ENCODE assay signal across 1 cellular context in genomic region chr11:65637794-65638317, GRCh38.
TF ChIP-seq lines count a peak whose summit lies in the region.

Gene SIPA1 (plus strand): TSS chr11:65638101. CDS start chr11:65640922, 2,821 bp downstream.

TF ChIP-seq in HepG2, 621 proteins besides CTCF, POLR2A, EP300 and RAD21 (continued from another document):
- TF ChIP-seq REST (IDR thresholded peaks at IDR 0.05; ENCODE audit: borderline replicate concordance in 1 of 2, low read depth in 1 of 2, low read length in 2 of 2) = peak in 1 of 2 experiments; percentile 24; a peak in 1 of 4 replicates
- TF ChIP-seq TGIF2 (CRISPR knock-in tag; IDR thresholded peaks at IDR 0.05) = 0 out of 2 replicates have a peak, but pooled peaks have one; percentile 21
- TF ChIP-seq HDAC1 (CRISPR knock-in tag; IDR thresholded peaks at IDR 0.05) = no peak; the same call in 1 of the 2 replicates
- no peak for TF ChIP-seq ZNF251 (CRISPR knock-in tag; IDR thresholded peaks at IDR 0.05)
- TF ChIP-seq ZBTB10 (CRISPR knock-in tag; IDR thresholded peaks at IDR 0.05; ENCODE audit: borderline replicate concordance) = no peak
- TF ChIP-seq HOXA3 (CRISPR knock-in tag; IDR thresholded peaks at IDR 0.05) = no peak; the same call in none of the 2 replicates
- TF ChIP-seq KLF11 (CRISPR knock-in tag; IDR thresholded peaks at IDR 0.05) = no peak
- TF ChIP-seq MXD3 (CRISPR knock-in tag; IDR thresholded peaks at IDR 0.05) = peak; percentile 73; the same call in 1 of the 2 replicates
- no peak for TF ChIP-seq TEF (CRISPR knock-in tag; IDR thresholded peaks at IDR 0.05)
- peak; percentile 7; the same call in 1 of the 2 replicates for TF ChIP-seq ZIK1 (CRISPR knock-in tag; IDR thresholded peaks at IDR 0.05; ENCODE audit: borderline replicate concordance, low read depth)
- TF ChIP-seq ZNF546 (CRISPR knock-in tag; conservative IDR thresholded peaks at IDR 0.05) = no peak
- no peak for TF ChIP-seq CENPX (CRISPR knock-in tag; IDR thresholded peaks at IDR 0.05)
- TF ChIP-seq ZNF816 (CRISPR knock-in tag; IDR thresholded peaks at IDR 0.05; ENCODE audit: borderline replicate concordance) = peak; percentile 37; the same call in 1 of the 2 replicates
- peak; percentile 47 for TF ChIP-seq POLR2AphosphoS5 (IDR thresholded peaks at IDR 0.05; ENCODE audit: low read depth, low read length)
- no peak for TF ChIP-seq ZNF7 (CRISPR knock-in tag; IDR thresholded peaks at IDR 0.05)
- TF ChIP-seq UBTF (CRISPR knock-in tag; IDR thresholded peaks at IDR 0.05) = no peak; the same call in 1 of the 2 replicates
- peak; percentile 78; the same call in 1 of the 2 replicates for TF ChIP-seq ZNF354B (CRISPR knock-in tag; IDR thresholded peaks at IDR 0.05)
- no peak for TF ChIP-seq THAP9 (CRISPR knock-in tag; IDR thresholded peaks at IDR 0.05; ENCODE audit: borderline replicate concordance)
- no peak for TF ChIP-seq PRPF4 (IDR thresholded peaks at IDR 0.05; ENCODE audit: low read depth, low read length, poor library complexity, severe bottlenecking)
- TF ChIP-seq PLRG1 (conservative IDR thresholded peaks at IDR 0.05) = no peak
- no peak for TF ChIP-seq ZNF652 (CRISPR knock-in tag; IDR thresholded peaks at IDR 0.05; ENCODE audit: borderline replicate concordance, low read depth)
- TF ChIP-seq KDM5A (IDR thresholded peaks at IDR 0.05; ENCODE audit: borderline replicate concordance, low read length) = no peak
- TF ChIP-seq PITX1 (CRISPR knock-in tag; IDR thresholded peaks at IDR 0.05) = no peak
- TF ChIP-seq HCFC1 (IDR thresholded peaks at IDR 0.05; ENCODE audit: low read depth, low read length) = no peak
- no peak for TF ChIP-seq NFE2L1 (CRISPR knock-in tag; IDR thresholded peaks at IDR 0.05; ENCODE audit: borderline replicate concordance)
- no peak for TF ChIP-seq ZNF713 (CRISPR knock-in tag; IDR thresholded peaks at IDR 0.05)
- TF ChIP-seq DMTF1 (CRISPR knock-in tag; IDR thresholded peaks at IDR 0.05) = no peak
- TF ChIP-seq ZNF362 (CRISPR knock-in tag; IDR thresholded peaks at IDR 0.05; ENCODE audit: borderline replicate concordance) = no peak
- no peak for TF ChIP-seq KMT2B (CRISPR knock-in tag; IDR thresholded peaks at IDR 0.05)
- peak; percentile 74 for TF ChIP-seq TMF1 (CRISPR knock-in tag; IDR thresholded peaks at IDR 0.05; ENCODE audit: low read depth)
- no peak for TF ChIP-seq SRSF9 (IDR thresholded peaks at IDR 0.05; ENCODE audit: borderline replicate concordance, insufficient read depth, low read depth, low read length, poor library complexity, severe bottlenecking)
- no peak for TF ChIP-seq ZNF572 (CRISPR knock-in tag; IDR thresholded peaks at IDR 0.05)
